In the genomic region with DNA sequence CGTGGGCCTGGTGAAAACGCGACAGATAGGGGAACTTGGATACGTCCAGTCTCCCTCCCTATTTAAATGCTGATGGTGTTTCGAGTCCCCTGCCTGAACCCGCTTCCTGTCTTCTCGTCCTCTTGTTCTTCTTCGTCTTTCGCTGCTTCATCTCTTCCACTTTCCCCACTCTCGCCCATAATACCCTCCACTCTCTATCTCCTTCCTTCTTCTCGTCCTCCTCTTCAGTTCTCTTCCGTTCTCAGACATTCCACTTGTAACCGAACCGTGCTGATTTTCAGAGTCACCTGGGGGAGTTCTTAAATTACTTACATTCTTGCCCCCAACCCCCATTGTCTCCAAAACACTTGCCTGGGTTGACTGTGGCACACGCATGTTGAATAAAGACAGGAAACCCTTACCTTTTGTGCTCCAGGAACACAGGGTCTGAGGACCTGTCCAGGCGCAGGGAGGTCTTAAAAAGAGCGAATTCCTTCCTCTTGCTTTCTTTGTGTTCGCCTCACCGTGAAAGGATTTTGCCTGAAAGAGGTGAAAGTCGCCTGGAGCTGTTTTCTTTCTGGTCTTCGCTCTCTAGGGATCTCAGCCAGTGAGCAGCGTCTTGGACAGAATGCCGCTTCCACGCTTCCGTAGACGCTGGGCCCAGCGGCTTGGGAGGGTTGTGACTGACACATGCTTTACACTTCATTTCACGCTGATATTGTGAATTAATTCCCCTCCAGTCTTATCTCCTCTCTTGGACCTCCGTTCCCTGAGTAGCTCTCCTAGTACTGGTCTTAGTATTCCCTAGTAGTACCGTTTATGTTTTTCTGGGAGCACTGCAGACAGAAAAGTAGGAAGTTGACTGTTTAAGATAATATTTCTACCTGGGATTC, we compare ENCODE assay signal across 10 cellular contexts.
DNase-seq lines count a peak whose midpoint lies in the region; ATAC-seq and TF ChIP-seq lines count a peak whose summit lies in the region.
"Had no signal": no experiment of that assay in that cellular context is flagged by ENCODE, and none has a peak within 500 bp of the region (broad histone marks: within the 10 kb centered on the region; RNA-seq: fewer than 3 reads in every experiment).

No MANE protein-coding gene starts in this region.

- H3K27ac Mint-ChIP-seq in activated naive CD8-positive, alpha-beta T cell treated with anti-CD3 and anti-CD28 coated beads, Interleukin-2, amount 50 U/mL, for 24 hours: no peak overlapping the region

- CTCF ChIA-PET in AG04449 (lab: Yijun Ruan, JAX): no interaction called here

- H3K27me3 ChIP-seq in H7 (ENCODE audit: control insufficient read depth, insufficient read depth, low read length): no peaks in the 10 kb centered on the region
- peaks cover 5% of the 10 kb centered on the region for H3K27me3 ChIP-seq in kidney epithelial cell (ENCODE audit: control insufficient read depth, insufficient read depth, low read length)

- DNase-seq in AG04449 (ENCODE audit: low read depth, low spot score) (no peak), H7 (no peak), kidney epithelial cell (ENCODE audit: low read depth) (no peak), amygdala (lab: John Stamatoyannopoulos, UW) (no peak)
- no peak for DNase-seq in activated naive CD8-positive, alpha-beta T cell treated with anti-CD3 and anti-CD28 coated beads, Interleukin-2, amount 50 U/mL, for 24 hours
- DNase-seq: NCI-H1048 had no signal

- peaks cover 46% of the 10 kb centered on the region for H3K9me3 Mint-ChIP-seq in activated naive CD8-positive, alpha-beta T cell treated with anti-CD3 and anti-CD28 coated beads, Interleukin-2, amount 50 U/mL, for 24 hours

- H3K27me3 Mint-ChIP-seq in activated naive CD8-positive, alpha-beta T cell treated with anti-CD3 and anti-CD28 coated beads, Interleukin-2, amount 50 U/mL, for 24 hours: peaks cover 77% of the 10 kb centered on the region

- no peak for ATAC-seq in activated naive CD8-positive, alpha-beta T cell treated with anti-CD3 and anti-CD28 coated beads, Interleukin-2, amount 50 U/mL, for 24 hours
- no peak for ATAC-seq in activated CD4-positive, CD25-positive, alpha-beta regulatory T cell treated with anti-CD3 and anti-CD28 coated beads, Interleukin-2, amount 50 U/mL, for 24 hours
- no peak for ATAC-seq in HG03571 (IDR thresholded peaks at IDR 0.05; ENCODE audit: unreplicated experiment)
- no peak for ATAC-seq in HG02678 (IDR thresholded peaks at IDR 0.05; ENCODE audit: unreplicated experiment)

- TF ChIP-seq CTCF in AG04449 (IDR thresholded peaks at IDR 0.05; ENCODE audit: insufficient read depth, low read length, missing control alignments) (no peak), kidney epithelial cell (IDR thresholded peaks at IDR 0.05; ENCODE audit: insufficient read depth, low read length, poor library complexity, severe bottlenecking) (no peak)

- POLR2A ChIA-PET in AG04449 (lab: Yijun Ruan, JAX): no interaction called here

- peaks cover 13% of the 10 kb centered on the region for H3K4me1 Mint-ChIP-seq in activated naive CD8-positive, alpha-beta T cell treated with anti-CD3 and anti-CD28 coated beads, Interleukin-2, amount 50 U/mL, for 24 hours

- H3K4me3 Mint-ChIP-seq in activated naive CD8-positive, alpha-beta T cell treated with anti-CD3 and anti-CD28 coated beads, Interleukin-2, amount 50 U/mL, for 24 hours: peak overlapping the region; percentile 68

- no peaks in the 10 kb centered on the region for H3K36me3 ChIP-seq in H7 (replicated peaks; ENCODE audit: control insufficient read depth, insufficient read depth, low read length)
- no peaks in the 10 kb centered on the region for H3K36me3 ChIP-seq in kidney epithelial cell (ENCODE audit: control insufficient read depth, insufficient read depth, low read length)
- H3K36me3 ChIP-seq: neutrophil had no signal

- H3K36me3 Mint-ChIP-seq in activated naive CD8-positive, alpha-beta T cell treated with anti-CD3 and anti-CD28 coated beads, Interleukin-2, amount 50 U/mL, for 24 hours (ENCODE audit: low read depth): peaks cover 26% of the 10 kb centered on the region

- H3K4me3 ChIP-seq in AG04449 (ENCODE audit: low read depth, low read length) (peak overlapping the region; percentile 41), H7 (ENCODE audit: insufficient read depth, low read depth, low read length) (peak overlapping the region; percentile 65), kidney epithelial cell (ENCODE audit: low read depth, low read length) (peak overlapping the region; percentile 10)

Comparison
In these comparisons a context has a peak if more than half of its experiments do, and no peak if none do; other contexts are left out.
1. H3K4me3 ChIP-seq: peak in every context shown above with its lines; median percentile 65 in H7; 41 in AG04449; 10 in kidney epithelial cell.